13 cellular contexts compared by ENCODE assay signal in the genomic region with DNA sequence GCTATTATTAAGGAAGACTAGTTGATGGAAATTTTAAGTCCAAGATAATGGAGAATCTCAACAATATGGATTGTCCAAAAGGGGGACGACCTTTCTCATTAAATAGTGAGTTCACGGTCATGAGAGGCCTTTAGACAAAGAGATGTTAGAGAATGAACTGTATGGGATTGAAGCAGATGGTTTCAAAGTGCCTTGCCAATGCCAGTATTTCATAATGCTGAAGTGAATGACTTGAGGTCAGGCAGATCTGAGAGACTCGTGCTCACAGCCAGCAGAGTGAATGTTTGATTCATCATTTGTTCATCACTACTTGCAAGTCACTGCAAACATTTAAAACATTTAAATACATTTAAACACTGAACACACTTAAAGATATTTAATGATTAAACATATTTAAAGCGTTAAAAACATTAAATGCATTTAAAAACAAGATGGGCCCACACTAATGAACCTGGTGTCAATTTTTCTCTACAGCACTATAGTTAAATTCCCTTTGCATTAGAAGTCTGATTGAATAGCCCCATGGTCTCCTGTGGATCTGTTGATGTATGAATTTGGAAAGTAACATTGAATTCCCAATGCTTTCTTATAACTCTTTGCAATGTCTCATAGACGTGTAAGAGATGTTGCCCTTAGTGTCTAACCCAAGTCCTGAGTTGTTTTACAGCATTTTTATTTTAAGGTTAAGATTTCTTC.
DNase-seq lines count a peak whose midpoint lies in the region; ATAC-seq, FAIRE-seq and TF ChIP-seq lines count a peak whose summit lies in the region.
"Had no signal": no experiment of that assay in that cellular context is flagged by ENCODE, and none has a peak within 500 bp of the region (broad histone marks: within the 10 kb centered on the region; RNA-seq: fewer than 3 reads in every experiment).

No MANE protein-coding gene starts in this region.

- H3K9me3 Mint-ChIP-seq in chondrocyte (ENCODE audit: low read depth) = peaks cover 7% of the 10 kb centered on the region
- H3K9me3 Mint-ChIP-seq in activated T-helper 17 cell treated with anti-CD3 and anti-CD28 coated beads, Interleukin-2, amount 50 U/mL, for 72 hours = no peaks in the 10 kb centered on the region
- H3K9me3 Mint-ChIP-seq: activated naive CD4-positive, alpha-beta T cell treated with anti-CD3 and anti-CD28 coated beads, Interleukin-2, amount 50 U/mL, for 24 hours had no signal

- no peaks in the 10 kb centered on the region for H3K9me3 ChIP-seq in WERI-Rb-1 (ENCODE audit: severe bottlenecking)
- H3K9me3 ChIP-seq in HAP-1 = no peaks in the 10 kb centered on the region

- no peak for ATAC-seq in activated T-helper 17 cell treated with anti-CD3 and anti-CD28 coated beads, Interleukin-2, amount 50 U/mL, for 72 hours (replicated peaks)
- ATAC-seq: activated CD8-positive, alpha-beta T cell treated with anti-CD3 and anti-CD28 coated beads, Interleukin-2, amount 10 ng/mL, durations not matched to agents 7 days and 5 days had no signal

- FAIRE-seq in frontal cortex (lab: Jason Lieb, UNC) = no peak

- no peaks in the 10 kb centered on the region for H3K27me3 Mint-ChIP-seq in chondrocyte (ENCODE audit: low read depth)
- peaks cover 13% of the 10 kb centered on the region for H3K27me3 Mint-ChIP-seq in activated T-helper 17 cell treated with anti-CD3 and anti-CD28 coated beads, Interleukin-2, amount 50 U/mL, for 72 hours

- H3K27me3 ChIP-seq in kidney epithelial cell (ENCODE audit: control insufficient read depth, insufficient read depth, low read length) = no peaks in the 10 kb centered on the region
- H3K27me3 ChIP-seq in WERI-Rb-1 (ENCODE audit: insufficient read depth, low read depth, severe bottlenecking) = no peaks in the 10 kb centered on the region
- H3K27me3 ChIP-seq in HAP-1 (ENCODE audit: low read depth) = no peaks in the 10 kb centered on the region
- H3K27me3 ChIP-seq: hepatocyte had no signal

- H3K4me1 ChIP-seq in HAP-1 = peaks cover 18% of the 10 kb centered on the region

- H3K4me1 Mint-ChIP-seq in chondrocyte (ENCODE audit: low read depth) = peaks cover 59% of the 10 kb centered on the region
- no peaks in the 10 kb centered on the region for H3K4me1 Mint-ChIP-seq in activated T-helper 17 cell treated with anti-CD3 and anti-CD28 coated beads, Interleukin-2, amount 50 U/mL, for 72 hours
- H3K4me1 Mint-ChIP-seq: activated naive CD4-positive, alpha-beta T cell treated with anti-CD3 and anti-CD28 coated beads, Interleukin-2, amount 50 U/mL, for 24 hours had no signal

- peak overlapping the region; percentile 64 for H3K27ac Mint-ChIP-seq in chondrocyte (ENCODE audit: unreplicated experiment)
- no peak overlapping the region for H3K27ac Mint-ChIP-seq in activated T-helper 17 cell treated with anti-CD3 and anti-CD28 coated beads, Interleukin-2, amount 50 U/mL, for 72 hours
- H3K27ac Mint-ChIP-seq: activated CD8-positive, alpha-beta T cell treated with anti-CD3 and anti-CD28 coated beads, Interleukin-2, amount 10 ng/mL, durations not matched to agents 7 days and 5 days; activated naive CD4-positive, alpha-beta T cell treated with anti-CD3 and anti-CD28 coated beads, Interleukin-2, amount 50 U/mL, for 24 hours had no signal

- no peak for TF ChIP-seq CTCF in AG09319 (IDR thresholded peaks at IDR 0.05; ENCODE audit: low read depth, low read length)
- no peak for TF ChIP-seq CTCF in chondrocyte (IDR thresholded peaks at IDR 0.05)
- TF ChIP-seq CTCF in kidney epithelial cell (IDR thresholded peaks at IDR 0.05; ENCODE audit: insufficient read depth, low read length, poor library complexity, severe bottlenecking) = no peak
- TF ChIP-seq CTCF in WERI-Rb-1 (IDR thresholded peaks at IDR 0.05; ENCODE audit: low read depth, low read length) = no peak

- H3K36me3 Mint-ChIP-seq in chondrocyte (ENCODE audit: low read depth) = peaks cover 8% of the 10 kb centered on the region
- no peaks in the 10 kb centered on the region for H3K36me3 Mint-ChIP-seq in activated T-helper 17 cell treated with anti-CD3 and anti-CD28 coated beads, Interleukin-2, amount 50 U/mL, for 72 hours (ENCODE audit: low read depth)
- H3K36me3 Mint-ChIP-seq: activated naive CD4-positive, alpha-beta T cell treated with anti-CD3 and anti-CD28 coated beads, Interleukin-2, amount 50 U/mL, for 24 hours had no signal

- H3K4me3 ChIP-seq in kidney epithelial cell (ENCODE audit: low read depth, low read length) (no peak overlapping the region), WERI-Rb-1 (ENCODE audit: low read depth, low read length) (no peak overlapping the region), HAP-1 (no peak overlapping the region)
- H3K4me3 ChIP-seq: hepatocyte had no signal

- H3K36me3 ChIP-seq in kidney epithelial cell (ENCODE audit: control insufficient read depth, insufficient read depth, low read length) (no peaks in the 10 kb centered on the region), WERI-Rb-1 (no peaks in the 10 kb centered on the region), HAP-1 (replicated peaks) (no peaks in the 10 kb centered on the region)

- in situ Hi-C loops in HAP-1 (cut with MboI; ENCODE audit: low sequenced_read_pairs) = no loop called here

- no peak overlapping the region for H3K4me3 Mint-ChIP-seq in chondrocyte (ENCODE audit: unreplicated experiment)
- H3K4me3 Mint-ChIP-seq in activated T-helper 17 cell treated with anti-CD3 and anti-CD28 coated beads, Interleukin-2, amount 50 U/mL, for 72 hours = no peak overlapping the region
- H3K4me3 Mint-ChIP-seq: activated CD8-positive, alpha-beta T cell treated with anti-CD3 and anti-CD28 coated beads, Interleukin-2, amount 10 ng/mL, durations not matched to agents 7 days and 5 days; activated naive CD4-positive, alpha-beta T cell treated with anti-CD3 and anti-CD28 coated beads, Interleukin-2, amount 50 U/mL, for 24 hours had no signal

- DNase-seq in AG09319 (ENCODE audit: extremely low read depth, low read depth) (peak; percentile 20), M059J (ENCODE audit: low read depth) (peak; percentile 74), chondrocyte (ENCODE audit: low spot score) (no peak), kidney epithelial cell (ENCODE audit: low read depth) (peak; percentile 49), frontal cortex (ENCODE audit: low spot score in 2 of 2) (no peak), WERI-Rb-1 (no peak), HAP-1 (ENCODE audit: low spot score in 2 of 2) (no peak)
- DNase-seq: activated CD8-positive, alpha-beta T cell treated with anti-CD3 and anti-CD28 coated beads, Interleukin-2, amount 10 ng/mL, durations not matched to agents 7 days and 5 days; stimulated activated CD4-positive, alpha-beta T cell treated with anti-CD3 and anti-CD28 coated beads, Interleukin-4, amount 100 ng/mL, for 1 hour; stimulated activated naive CD4-positive, alpha-beta T cell treated with Interleukin-2 at 50 U/mL for 16 hours had no signal

- H3K27ac ChIP-seq in WERI-Rb-1 = no peak overlapping the region
- H3K27ac ChIP-seq: hepatocyte had no signal

Comparison
In these comparisons a context has a peak if more than half of its experiments do, and no peak if none do; other contexts are left out.
1. DNase-seq: peak in AG09319 (single experiment), M059J (single experiment) and kidney epithelial cell (single experiment); none in chondrocyte (single experiment), frontal cortex (0 of 2), WERI-Rb-1 (single experiment) and HAP-1 (0 of 2).